In genomic region chr11:121512468-121513465, GRCh38 we compare ENCODE assay signal across 19 cellular contexts.
DNase-seq lines count a peak whose midpoint lies in the region; ATAC-seq and TF ChIP-seq lines count a peak whose summit lies in the region.
"Had no signal": no experiment of that assay in that cellular context is flagged by ENCODE, and none has a peak within 500 bp of the region (broad histone marks: within the 10 kb centered on the region; RNA-seq: fewer than 3 reads in every experiment).

No MANE protein-coding gene starts in this region.

- H3K36me3 ChIP-seq in lower lobe of right lung = peaks cover 11% of the 10 kb centered on the region

- no peaks in the 10 kb centered on the region for H3K9me3 Mint-ChIP-seq in stimulated activated naive CD8-positive, alpha-beta T cell treated with anti-CD3 and anti-CD28 coated beads, Interleukin-15, Interleukin-2, amounts not matched to agents 100 ng/mL and 50 ng/mL, for 24 hours
- no peaks in the 10 kb centered on the region for H3K9me3 Mint-ChIP-seq in activated T-helper 17 cell treated with anti-CD3 and anti-CD28 coated beads, Interleukin-2, amount 50 U/mL, for 72 hours

- ATAC-seq in stimulated activated naive CD8-positive, alpha-beta T cell treated with anti-CD3 and anti-CD28 coated beads, Interleukin-15, Interleukin-2, amounts not matched to agents 100 U/mL and 50 U/mL, for 24 hours = no peak
- ATAC-seq in activated T-helper 17 cell treated with anti-CD3 and anti-CD28 coated beads, Interleukin-2, amount 50 U/mL, for 72 hours (replicated peaks) = no peak
- ATAC-seq in lower lobe of right lung = no peak
- ATAC-seq: HCT116 had no signal

- H3K4me3 Mint-ChIP-seq in stimulated activated naive CD8-positive, alpha-beta T cell treated with anti-CD3 and anti-CD28 coated beads, Interleukin-15, Interleukin-2, amounts not matched to agents 100 ng/mL and 50 ng/mL, for 24 hours = no peak overlapping the region
- no peak overlapping the region for H3K4me3 Mint-ChIP-seq in activated T-helper 17 cell treated with anti-CD3 and anti-CD28 coated beads, Interleukin-2, amount 50 U/mL, for 72 hours
- H3K4me3 Mint-ChIP-seq: mesothelial cell of epicardium had no signal

- H3K27ac ChIP-seq in lower lobe of right lung = no peak overlapping the region
- H3K27ac ChIP-seq: neutrophil, right lobe of liver had no signal

- H3K4me1 ChIP-seq in lower lobe of right lung = no peaks in the 10 kb centered on the region

- H3K4me3 ChIP-seq in lower lobe of right lung = no peak overlapping the region
- H3K4me3 ChIP-seq: coronary artery, right lobe of liver had no signal

- no peak for DNase-seq in stimulated activated naive CD8-positive, alpha-beta T cell treated with anti-CD3 and anti-CD28 coated beads, Interleukin-15, Interleukin-2, amounts not matched to agents 100 U/mL and 50 U/mL, for 24 hours
- DNase-seq in medulla oblongata (ENCODE audit: extremely low spot score) = peak; percentile 77
- no peak for DNase-seq in stimulated activated CD4-positive, alpha-beta T cell treated with anti-CD3 and anti-CD28 coated beads, Interleukin-2, amount 100 ng/mL, for 24 hours
- no peak for DNase-seq in NCI-H187 treated with DMSO at 0.1 percent for 48 hours (lab: John Stamatoyannopoulos, UW)
- no peak for DNase-seq in lower lobe of right lung
- DNase-seq in DMS53 treated with DMSO at 0.1 percent for 48 hours (lab: John Stamatoyannopoulos, UW; ENCODE audit: unreplicated experiment) = no peak
- DNase-seq: activated gamma-delta T cell; GDM1; NCI-H1092 treated with DMSO at 0.1 percent for 48 hours; NCI-H2081 treated with DMSO at 0.1 percent for 48 hours; NCI-H524; right lobe of liver; stimulated activated naive CD4-positive, alpha-beta T cell had no signal

- intact Hi-C loops in lower lobe of right lung (cut with DNase I) = no loop called here

- no peaks in the 10 kb centered on the region for H3K9me3 ChIP-seq in lower lobe of right lung
- H3K9me3 ChIP-seq: right lobe of liver had no signal

- peak overlapping the region; percentile 5 for H3K27ac Mint-ChIP-seq in stimulated activated naive CD8-positive, alpha-beta T cell treated with anti-CD3 and anti-CD28 coated beads, Interleukin-15, Interleukin-2, amounts not matched to agents 100 ng/mL and 50 ng/mL, for 24 hours
- peak overlapping the region; percentile 7 for H3K27ac Mint-ChIP-seq in activated T-helper 17 cell treated with anti-CD3 and anti-CD28 coated beads, Interleukin-2, amount 50 U/mL, for 72 hours
- H3K27ac Mint-ChIP-seq: mesothelial cell of epicardium had no signal

- no peaks in the 10 kb centered on the region for H3K27me3 Mint-ChIP-seq in stimulated activated naive CD8-positive, alpha-beta T cell treated with anti-CD3 and anti-CD28 coated beads, Interleukin-15, Interleukin-2, amounts not matched to agents 100 ng/mL and 50 ng/mL, for 24 hours
- H3K27me3 Mint-ChIP-seq in activated T-helper 17 cell treated with anti-CD3 and anti-CD28 coated beads, Interleukin-2, amount 50 U/mL, for 72 hours = no peaks in the 10 kb centered on the region

- H3K27me3 ChIP-seq in lower lobe of right lung (ENCODE audit: low read depth) = no peaks in the 10 kb centered on the region
- H3K27me3 ChIP-seq: neutrophil, right lobe of liver had no signal

- peaks cover 79% of the 10 kb centered on the region for H3K4me1 Mint-ChIP-seq in stimulated activated naive CD8-positive, alpha-beta T cell treated with anti-CD3 and anti-CD28 coated beads, Interleukin-15, Interleukin-2, amounts not matched to agents 100 ng/mL and 50 ng/mL, for 24 hours (ENCODE audit: low read depth)
- H3K4me1 Mint-ChIP-seq in activated T-helper 17 cell treated with anti-CD3 and anti-CD28 coated beads, Interleukin-2, amount 50 U/mL, for 72 hours = peaks cover 36% of the 10 kb centered on the region
- H3K4me1 Mint-ChIP-seq: mesothelial cell of epicardium had no signal

- no peak for TF ChIP-seq CTCF in lower lobe of right lung (IDR thresholded peaks at IDR 0.05)

- H3K36me3 Mint-ChIP-seq in stimulated activated naive CD8-positive, alpha-beta T cell treated with anti-CD3 and anti-CD28 coated beads, Interleukin-15, Interleukin-2, amounts not matched to agents 100 ng/mL and 50 ng/mL, for 24 hours (ENCODE audit: low read depth) = peaks cover 73% of the 10 kb centered on the region
- H3K36me3 Mint-ChIP-seq in activated T-helper 17 cell treated with anti-CD3 and anti-CD28 coated beads, Interleukin-2, amount 50 U/mL, for 72 hours (ENCODE audit: low read depth) = peaks cover 94% of the 10 kb centered on the region
